14 cellular contexts compared by ENCODE assay signal in the genomic region with DNA sequence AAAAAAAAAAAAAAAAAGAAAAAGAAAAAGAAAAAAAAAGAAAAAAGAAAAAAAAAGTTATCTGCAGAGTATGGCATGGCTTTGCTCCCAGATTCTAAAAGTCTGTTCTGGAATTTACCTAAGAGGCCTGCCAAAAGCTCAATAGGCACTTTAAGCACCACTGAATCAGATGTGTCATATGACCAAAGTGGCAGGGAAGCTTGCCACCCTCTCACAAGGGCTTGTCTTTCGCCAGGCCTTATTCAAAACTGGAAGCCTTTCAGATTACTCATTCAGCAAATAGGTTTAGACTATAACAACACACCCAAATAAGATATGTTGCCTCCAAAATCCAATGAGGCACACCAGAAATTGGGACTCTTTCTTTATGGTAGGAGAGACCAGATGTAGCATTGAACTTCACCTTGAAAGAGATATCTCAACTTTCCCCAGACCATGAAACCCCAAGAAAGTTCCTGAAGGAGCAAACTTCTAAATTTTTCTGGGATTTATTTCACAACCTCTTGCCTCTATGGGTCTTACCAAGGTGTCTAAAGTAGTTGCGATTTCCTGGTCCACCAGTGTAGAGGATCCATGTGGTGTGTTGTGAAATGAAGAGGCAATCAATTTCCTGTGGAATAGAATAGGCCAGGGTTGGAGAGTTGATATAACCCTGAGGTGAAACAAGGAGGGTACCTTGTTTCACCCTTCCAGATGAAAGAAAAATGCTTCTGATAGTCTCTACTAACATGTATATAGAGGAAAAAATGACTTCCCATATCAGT.
DNase-seq lines count a peak whose midpoint lies in the region; ATAC-seq and TF ChIP-seq lines count a peak whose summit lies in the region.
"Had no signal": no experiment of that assay in that cellular context is flagged by ENCODE, and none has a peak within 500 bp of the region (broad histone marks: within the 10 kb centered on the region; RNA-seq: fewer than 3 reads in every experiment).

No MANE protein-coding gene starts in this region.

- peak; percentile 97 for ATAC-seq in thoracic aorta (ENCODE audit: insufficient number of reproducible peaks, low FRiP score, low read depth)
- ATAC-seq: sciatic nerve had no signal

- DNase-seq in MG63 (peak; percentile 88), epithelial cell of esophagus (ENCODE audit: low read depth) (peak; percentile 89), kidney tubule cell (ENCODE audit: low spot score) (peak; percentile 83), thoracic aorta (ENCODE audit: low spot score) (peak; percentile 39), type B pancreatic cell (ENCODE audit: extremely low spot score, unreplicated experiment) (no peak), NCI-H526 (lab: John Stamatoyannopoulos, UW) (no peak), NCI-H1930 (lab: John Stamatoyannopoulos, UW) (no peak), germinal center (ENCODE audit: low spot score) (no peak)
- DNase-seq: activated CD4-positive, alpha-beta T cell treated with anti-CD3 and anti-CD28 coated beads, Interleukin-2, amount 50 U/mL, for 48 hours; activated naive CD4-positive, alpha-beta T cell treated with Interleukin-2 at 50 U/mL for 16 hours; NCI-H1092 treated with DMSO at 0.1 percent for 48 hours; Peyer's patch had no signal

- H3K27me3 ChIP-seq in MG63: no peaks in the 10 kb centered on the region
- H3K27me3 ChIP-seq in thoracic aorta (replicated peaks; ENCODE audit: insufficient read depth): no peaks in the 10 kb centered on the region
- H3K27me3 ChIP-seq: Peyer's patch had no signal

- no peak overlapping the region for H3K4me3 ChIP-seq in MG63
- H3K4me3 ChIP-seq in epithelial cell of esophagus (ENCODE audit: low read length): no peak overlapping the region
- H3K4me3 ChIP-seq in thoracic aorta: no peak overlapping the region
- H3K4me3 ChIP-seq: Peyer's patch had no signal

- peaks cover 11% of the 10 kb centered on the region for H3K27me3 Mint-ChIP-seq in type B pancreatic cell

- no peaks in the 10 kb centered on the region for H3K36me3 Mint-ChIP-seq in type B pancreatic cell

- H3K9me3 Mint-ChIP-seq in type B pancreatic cell: no peaks in the 10 kb centered on the region
- H3K9me3 Mint-ChIP-seq: T-helper 2 cell treated with Interferon-gamma antibody and Interleukin-4, amounts not matched to agents 5 μg/mL and 100 μg/mL, for 36 hours had no signal

- H3K9me3 ChIP-seq in MG63 (no peaks in the 10 kb centered on the region), thoracic aorta (no peaks in the 10 kb centered on the region)
- H3K9me3 ChIP-seq: Peyer's patch had no signal

- no peaks in the 10 kb centered on the region for H3K4me1 Mint-ChIP-seq in type B pancreatic cell (ENCODE audit: unreplicated experiment)

- H3K27ac ChIP-seq in thoracic aorta: peak overlapping the region; percentile 76 to 78
- H3K27ac ChIP-seq: Peyer's patch had no signal

- no peak for TF ChIP-seq CTCF in epithelial cell of esophagus (IDR thresholded peaks at IDR 0.05; ENCODE audit: insufficient read depth, low read depth, low read length, missing control alignments)
- no peak for TF ChIP-seq CTCF in thoracic aorta (IDR thresholded peaks at IDR 0.05)
- no peak for TF ChIP-seq CTCF in type B pancreatic cell (conservative IDR thresholded peaks at IDR 0.05)

- no peak overlapping the region for H3K27ac Mint-ChIP-seq in type B pancreatic cell
- H3K27ac Mint-ChIP-seq: T-helper 2 cell treated with Interferon-gamma antibody and Interleukin-4, amounts not matched to agents 5 μg/mL and 100 μg/mL, for 36 hours had no signal

- H3K36me3 ChIP-seq in MG63 (no peaks in the 10 kb centered on the region), thoracic aorta (no peaks in the 10 kb centered on the region)
- H3K36me3 ChIP-seq: Peyer's patch had no signal

- no peak overlapping the region for H3K4me3 Mint-ChIP-seq in type B pancreatic cell
- H3K4me3 Mint-ChIP-seq: T-helper 2 cell treated with Interferon-gamma antibody and Interleukin-4, amounts not matched to agents 5 μg/mL and 100 μg/mL, for 36 hours had no signal

- H3K4me1 ChIP-seq in thoracic aorta (ENCODE audit: control insufficient read depth in 1 of 2, low read depth in 2 of 2): peaks cover 15 to 23% of the 10 kb centered on the region in 2 donors
- H3K4me1 ChIP-seq: Peyer's patch had no signal

Comparison
In these comparisons a context has a peak if more than half of its experiments do, and no peak if none do; other contexts are left out.
1. DNase-seq: peak in MG63 (single experiment), epithelial cell of esophagus (single experiment), kidney tubule cell (single experiment) and thoracic aorta (single experiment); none in type B pancreatic cell (single experiment), NCI-H526 (0 of 2), NCI-H1930 (0 of 2) and germinal center (single experiment).